In genomic region chr6:31158140-31158862, GRCh38 we compare ENCODE assay signal across 8 cellular contexts. TPM values are rescaled to one million over a fixed set of nuclear protein-coding genes. Genes with fewer than 3 reads are reported as not detected.
DNase-seq lines count a peak whose midpoint lies in the region; ATAC-seq and TF ChIP-seq lines count a peak whose summit lies in the region.

TCF19 (plus strand) TSS chr6:31158589; CDS start chr6:31159470, 881 bp downstream.

- H3K27ac ChIP-seq in ascending aorta = peak within 1 kb of the TSS; percentile 53 to 70
- peak within 1 kb of the TSS; percentile 82 for H3K27ac ChIP-seq in vagina

- peaks cover 0 to 17% of the 10 kb centered on the region in 2 donors for H3K4me1 ChIP-seq in ascending aorta
- H3K4me1 ChIP-seq in vagina = peaks cover 27% of the 10 kb centered on the region

- H3K9me3 ChIP-seq in ascending aorta = no peaks in the 10 kb centered on the region
- H3K9me3 ChIP-seq in vagina = no peaks in the 10 kb centered on the region

- TF ChIP-seq CTCF in ascending aorta (IDR thresholded peaks at IDR 0.05) = no peak
- no peak for TF ChIP-seq CTCF in vagina (IDR thresholded peaks at IDR 0.05)

- H3K36me3 Mint-ChIP-seq in T-helper 2 cell treated with Interferon-gamma antibody and Interleukin-4, amounts not matched to agents 5 μg/mL and 100 μg/mL, for 36 hours (ENCODE audit: low read depth) = peaks cover 44% of the 10 kb centered on the region

- H3K27me3 ChIP-seq in ascending aorta (no peaks in the 10 kb centered on the region), vagina (no peaks in the 10 kb centered on the region)

- peak; percentile 98 for DNase-seq in NCI-H2029 (lab: John Stamatoyannopoulos, UW)
- DNase-seq in T-helper 2 cell treated with Interferon-gamma antibody and Interleukin-4, amounts not matched to agents 5 μg/mL and 100 μg/mL, for 36 hours (ENCODE audit: low spot score) = peak; percentile 99
- DNase-seq in ascending aorta (ENCODE audit: low spot score in 2 of 2) = peak; percentile 96 to 100
- peak; percentile 99 for DNase-seq in left ventricle myocardium superior
- DNase-seq in pulmonary artery endothelial cell (ENCODE audit: low read depth, low spot score) = peak; percentile 95
- DNase-seq in vagina (ENCODE audit: extremely low spot score in 2 of 2) = peak in 1 of 2 donors; percentile 99

- peak within 1 kb of the TSS; percentile 79 for H3K27ac Mint-ChIP-seq in T-helper 2 cell treated with Interferon-gamma antibody and Interleukin-4, amounts not matched to agents 5 μg/mL and 100 μg/mL, for 36 hours

- peak within 1 kb of the TSS; percentile 93 for H3K4me3 Mint-ChIP-seq in T-helper 2 cell treated with Interferon-gamma antibody and Interleukin-4, amounts not matched to agents 5 μg/mL and 100 μg/mL, for 36 hours

- H3K4me3 ChIP-seq in ascending aorta (peak within 1 kb of the TSS; percentile 70 to 86), vagina (peak within 1 kb of the TSS; percentile 82 to 85)

- ATAC-seq in GM18508 (IDR thresholded peaks at IDR 0.05; ENCODE audit: insufficient read depth, unreplicated experiment) (peak; percentile 80), HG02981 (IDR thresholded peaks at IDR 0.05; ENCODE audit: unreplicated experiment) (peak; percentile 87), left ventricle myocardium superior (peak; percentile 96)

- H3K36me3 ChIP-seq in ascending aorta (peaks cover 0 to 5% of the 10 kb centered on the region in 2 donors), vagina (no peaks in the 10 kb centered on the region)

- intact Hi-C loops in ascending aorta (cut with DNase I) = loop anchor here (1.0 kb wide), 3 partner anchors 21 to 114 kb away; partner anchors contain the start of gene HLA-C
- intact Hi-C loops in left ventricle myocardium superior (cut with micrococcal nuclease) = no loop called here
- intact Hi-C loops in vagina (cut with DNase I) = no loop called here

- no peak for TF ChIP-seq POLR2A in vagina (IDR thresholded peaks at IDR 0.05)

- peaks cover 28% of the 10 kb centered on the region for H3K4me1 Mint-ChIP-seq in T-helper 2 cell treated with Interferon-gamma antibody and Interleukin-4, amounts not matched to agents 5 μg/mL and 100 μg/mL, for 36 hours (ENCODE audit: low read depth)

- no peaks in the 10 kb centered on the region for H3K9me3 Mint-ChIP-seq in T-helper 2 cell treated with Interferon-gamma antibody and Interleukin-4, amounts not matched to agents 5 μg/mL and 100 μg/mL, for 36 hours

- no peaks in the 10 kb centered on the region for H3K27me3 Mint-ChIP-seq in T-helper 2 cell treated with Interferon-gamma antibody and Interleukin-4, amounts not matched to agents 5 μg/mL and 100 μg/mL, for 36 hours (ENCODE audit: low read depth)

RNA-seq across cellular contexts. Expression of gene TCF19, which starts in this region (rescaled TPM):
- 10.3 TPM for total RNA-seq in ascending aorta
- 5.6 TPM for total RNA-seq in left ventricle myocardium superior
- total RNA-seq in pulmonary artery endothelial cell = 20.4 and 44.6 TPM in 2 replicates
- total RNA-seq in vagina = 8.8 TPM
